ENCODE assay signal across 1 cellular context in the genomic region with DNA sequence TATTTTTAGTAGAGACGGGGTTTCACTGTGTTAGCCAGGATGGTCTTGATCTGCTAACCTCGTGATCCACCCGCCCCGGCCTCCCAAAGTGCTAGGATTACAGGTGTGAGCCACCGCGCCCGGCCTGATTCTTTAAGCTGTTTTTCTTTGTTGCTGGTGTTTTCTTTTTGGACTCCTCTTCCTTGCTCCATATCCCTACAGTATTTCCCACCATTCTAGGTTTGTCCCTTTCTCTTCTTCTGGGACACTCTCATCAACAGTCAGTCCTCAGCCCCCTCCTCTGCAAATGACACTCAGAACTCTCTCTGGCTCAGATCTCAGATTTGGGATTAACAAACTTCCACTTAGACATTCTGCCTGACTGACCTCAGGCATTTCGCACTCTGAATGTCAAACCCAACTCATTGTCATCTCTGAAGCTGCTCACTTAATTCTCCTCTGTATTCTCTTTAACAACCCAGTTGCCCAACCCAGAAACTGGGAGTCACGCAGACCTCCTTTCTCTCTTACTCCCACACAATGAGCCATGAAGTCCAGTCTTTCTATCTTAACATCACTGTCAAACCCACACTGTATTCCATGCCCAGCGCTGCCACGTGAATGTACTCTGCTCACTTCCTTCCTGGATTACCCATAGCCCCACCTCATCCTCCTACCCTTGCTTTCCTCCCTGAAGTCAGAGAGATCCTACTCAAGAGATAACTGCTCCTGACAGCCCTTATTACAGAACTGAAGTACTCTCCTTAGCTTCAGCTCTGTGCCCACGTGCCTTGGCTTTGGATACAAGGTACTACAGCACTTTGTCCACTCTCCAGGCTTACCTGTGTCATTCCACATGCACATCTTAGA.
TF ChIP-seq lines count a peak whose summit lies in the region.

No MANE protein-coding gene starts in this region.

TF ChIP-seq in K562, 482 proteins besides CTCF, POLR2A, EP300 and RAD21 (continued from another document and continues in another):
- TF ChIP-seq, protein P1, sequence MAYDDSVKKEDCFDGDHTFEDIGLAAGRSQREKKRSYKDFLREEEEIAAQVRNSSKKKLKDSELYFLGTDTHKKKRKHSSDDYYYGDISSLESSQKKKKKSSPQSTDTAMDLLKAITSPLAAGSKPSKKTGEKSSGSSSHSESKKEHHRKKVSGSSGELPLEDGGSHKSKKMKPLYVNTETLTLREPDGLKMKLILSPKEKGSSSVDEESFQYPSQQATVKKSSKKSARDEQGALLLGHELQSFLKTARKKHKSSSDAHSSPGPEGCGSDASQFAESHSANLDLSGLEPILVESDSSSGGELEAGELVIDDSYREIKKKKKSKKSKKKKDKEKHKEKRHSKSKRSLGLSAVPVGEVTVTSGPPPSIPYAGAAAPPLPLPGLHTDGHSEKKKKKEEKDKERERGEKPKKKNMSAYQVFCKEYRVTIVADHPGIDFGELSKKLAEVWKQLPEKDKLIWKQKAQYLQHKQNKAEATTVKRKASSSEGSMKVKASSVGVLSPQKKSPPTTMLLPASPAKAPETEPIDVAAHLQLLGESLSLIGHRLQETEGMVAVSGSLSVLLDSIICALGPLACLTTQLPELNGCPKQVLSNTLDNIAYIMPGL (CRISPR knock-in tag; IDR thresholded peaks at IDR 0.05), result no peak; the same call in 1 of the 2 replicates
- TF ChIP-seq ESRRA (IDR thresholded peaks at IDR 0.05; ENCODE audit: borderline replicate concordance, low read depth) (no peak; the same call in 1 of the 2 replicates), GTF2E2 (tag; IDR thresholded peaks at IDR 0.05) (no peak), EHMT2 (IDR thresholded peaks at IDR 0.05) (0 out of 2 replicates have a peak, but pooled peaks have one; percentile 57), ZNF780A (CRISPR knock-in tag; IDR thresholded peaks at IDR 0.05) (no peak), ARID2 (IDR thresholded peaks at IDR 0.05) (0 out of 2 replicates have a peak, but pooled peaks have one; percentile 28), TAF9B (IDR thresholded peaks at IDR 0.05; ENCODE audit: partially characterized antibody) (no peak), CBFA2T3 (IDR thresholded peaks at IDR 0.05) (no peak), HSF4 (CRISPR knock-in tag; IDR thresholded peaks at IDR 0.05; ENCODE audit: borderline replicate concordance) (no peak), ZNF274 (IDR thresholded peaks at IDR 0.05; ENCODE audit: borderline replicate concordance, low read depth, low read length) (no peak), SIRT6 (IDR thresholded peaks at IDR 0.05; ENCODE audit: low read depth, low read length) (no peak), HMG20A (CRISPR knock-in tag; conservative IDR thresholded peaks at IDR 0.05) (0 out of 2 replicates have a peak, but pooled peaks have one; percentile 60), ATF1 (CRISPR knock-in tag; IDR thresholded peaks at IDR 0.05) (no peak), ATF1 (tag; IDR thresholded peaks at IDR 0.05) (peak; percentile 68), ELF1 (tag; IDR thresholded peaks at IDR 0.05) (peak; percentile 66), JUND (IDR thresholded peaks at IDR 0.05; ENCODE audit: borderline replicate concordance, low read depth, low read length) (peak; percentile 26; the same call in 1 of the 2 replicates), JUND (tag; IDR thresholded peaks at IDR 0.05; ENCODE audit: borderline replicate concordance, low read depth, low read length) (peak; percentile 45; the same call in 1 of the 3 replicates), ELF4 (CRISPR knock-in tag; IDR thresholded peaks at IDR 0.05) (peak; percentile 97), SIN3B (IDR thresholded peaks at IDR 0.05; ENCODE audit: low read depth) (no peak), YBX1 (IDR thresholded peaks at IDR 0.05) (no peak), CBX1 (IDR thresholded peaks at IDR 0.05; ENCODE audit: low read depth) (no peak), KDM1A (IDR thresholded peaks at IDR 0.05) (no peak)
- TF ChIP-seq, protein P2, sequence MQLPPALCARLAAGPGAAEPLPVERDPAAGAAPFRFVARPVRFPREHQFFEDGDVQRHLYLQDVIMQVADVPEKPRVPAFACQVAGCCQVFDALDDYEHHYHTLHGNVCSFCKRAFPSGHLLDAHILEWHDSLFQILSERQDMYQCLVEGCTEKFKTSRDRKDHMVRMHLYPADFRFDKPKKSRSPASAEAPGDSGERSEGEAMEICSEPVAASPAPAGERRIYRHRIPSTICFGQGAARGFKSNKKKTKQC (CRISPR knock-in tag; IDR thresholded peaks at IDR 0.05), result no peak
- TF ChIP-seq, protein P3, sequence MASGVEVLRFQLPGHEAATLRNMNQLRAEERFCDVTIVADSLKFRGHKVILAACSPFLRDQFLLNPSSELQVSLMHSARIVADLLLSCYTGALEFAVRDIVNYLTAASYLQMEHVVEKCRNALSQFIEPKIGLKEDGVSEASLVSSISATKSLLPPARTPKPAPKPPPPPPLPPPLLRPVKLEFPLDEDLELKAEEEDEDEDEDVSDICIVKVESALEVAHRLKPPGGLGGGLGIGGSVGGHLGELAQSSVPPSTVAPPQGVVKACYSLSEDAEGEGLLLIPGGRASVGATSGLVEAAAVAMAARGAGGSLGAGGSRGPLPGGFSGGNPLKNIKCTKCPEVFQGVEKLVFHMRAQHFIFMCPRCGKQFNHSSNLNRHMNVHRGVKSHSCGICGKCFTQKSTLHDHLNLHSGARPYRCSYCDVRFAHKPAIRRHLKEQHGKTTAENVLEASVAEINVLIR (CRISPR knock-in tag; IDR thresholded peaks at IDR 0.05), result peak; percentile 48; the same call in 1 of the 2 replicates
- TF ChIP-seq, protein P4, sequence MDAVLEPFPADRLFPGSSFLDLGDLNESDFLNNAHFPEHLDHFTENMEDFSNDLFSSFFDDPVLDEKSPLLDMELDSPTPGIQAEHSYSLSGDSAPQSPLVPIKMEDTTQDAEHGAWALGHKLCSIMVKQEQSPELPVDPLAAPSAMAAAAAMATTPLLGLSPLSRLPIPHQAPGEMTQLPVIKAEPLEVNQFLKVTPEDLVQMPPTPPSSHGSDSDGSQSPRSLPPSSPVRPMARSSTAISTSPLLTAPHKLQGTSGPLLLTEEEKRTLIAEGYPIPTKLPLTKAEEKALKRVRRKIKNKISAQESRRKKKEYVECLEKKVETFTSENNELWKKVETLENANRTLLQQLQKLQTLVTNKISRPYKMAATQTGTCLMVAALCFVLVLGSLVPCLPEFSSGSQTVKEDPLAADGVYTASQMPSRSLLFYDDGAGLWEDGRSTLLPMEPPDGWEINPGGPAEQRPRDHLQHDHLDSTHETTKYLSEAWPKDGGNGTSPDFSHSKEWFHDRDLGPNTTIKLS (IDR thresholded peaks at IDR 0.05; ENCODE audit: borderline replicate concordance, low read depth), result peak; percentile 73; the same call in 1 of the 2 replicates
- TF ChIP-seq, protein P5, sequence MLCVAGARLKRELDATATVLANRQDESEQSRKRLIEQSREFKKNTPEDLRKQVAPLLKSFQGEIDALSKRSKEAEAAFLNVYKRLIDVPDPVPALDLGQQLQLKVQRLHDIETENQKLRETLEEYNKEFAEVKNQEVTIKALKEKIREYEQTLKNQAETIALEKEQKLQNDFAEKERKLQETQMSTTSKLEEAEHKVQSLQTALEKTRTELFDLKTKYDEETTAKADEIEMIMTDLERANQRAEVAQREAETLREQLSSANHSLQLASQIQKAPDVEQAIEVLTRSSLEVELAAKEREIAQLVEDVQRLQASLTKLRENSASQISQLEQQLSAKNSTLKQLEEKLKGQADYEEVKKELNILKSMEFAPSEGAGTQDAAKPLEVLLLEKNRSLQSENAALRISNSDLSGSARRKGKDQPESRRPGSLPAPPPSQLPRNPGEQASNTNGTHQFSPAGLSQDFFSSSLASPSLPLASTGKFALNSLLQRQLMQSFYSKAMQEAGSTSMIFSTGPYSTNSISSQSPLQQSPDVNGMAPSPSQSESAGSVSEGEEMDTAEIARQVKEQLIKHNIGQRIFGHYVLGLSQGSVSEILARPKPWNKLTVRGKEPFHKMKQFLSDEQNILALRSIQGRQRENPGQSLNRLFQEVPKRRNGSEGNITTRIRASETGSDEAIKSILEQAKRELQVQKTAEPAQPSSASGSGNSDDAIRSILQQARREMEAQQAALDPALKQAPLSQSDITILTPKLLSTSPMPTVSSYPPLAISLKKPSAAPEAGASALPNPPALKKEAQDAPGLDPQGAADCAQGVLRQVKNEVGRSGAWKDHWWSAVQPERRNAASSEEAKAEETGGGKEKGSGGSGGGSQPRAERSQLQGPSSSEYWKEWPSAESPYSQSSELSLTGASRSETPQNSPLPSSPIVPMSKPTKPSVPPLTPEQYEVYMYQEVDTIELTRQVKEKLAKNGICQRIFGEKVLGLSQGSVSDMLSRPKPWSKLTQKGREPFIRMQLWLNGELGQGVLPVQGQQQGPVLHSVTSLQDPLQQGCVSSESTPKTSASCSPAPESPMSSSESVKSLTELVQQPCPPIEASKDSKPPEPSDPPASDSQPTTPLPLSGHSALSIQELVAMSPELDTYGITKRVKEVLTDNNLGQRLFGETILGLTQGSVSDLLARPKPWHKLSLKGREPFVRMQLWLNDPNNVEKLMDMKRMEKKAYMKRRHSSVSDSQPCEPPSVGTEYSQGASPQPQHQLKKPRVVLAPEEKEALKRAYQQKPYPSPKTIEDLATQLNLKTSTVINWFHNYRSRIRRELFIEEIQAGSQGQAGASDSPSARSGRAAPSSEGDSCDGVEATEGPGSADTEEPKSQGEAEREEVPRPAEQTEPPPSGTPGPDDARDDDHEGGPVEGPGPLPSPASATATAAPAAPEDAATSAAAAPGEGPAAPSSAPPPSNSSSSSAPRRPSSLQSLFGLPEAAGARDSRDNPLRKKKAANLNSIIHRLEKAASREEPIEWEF (CRISPR knock-in tag; IDR thresholded peaks at IDR 0.05), result no peak
- TF ChIP-seq, protein P6, sequence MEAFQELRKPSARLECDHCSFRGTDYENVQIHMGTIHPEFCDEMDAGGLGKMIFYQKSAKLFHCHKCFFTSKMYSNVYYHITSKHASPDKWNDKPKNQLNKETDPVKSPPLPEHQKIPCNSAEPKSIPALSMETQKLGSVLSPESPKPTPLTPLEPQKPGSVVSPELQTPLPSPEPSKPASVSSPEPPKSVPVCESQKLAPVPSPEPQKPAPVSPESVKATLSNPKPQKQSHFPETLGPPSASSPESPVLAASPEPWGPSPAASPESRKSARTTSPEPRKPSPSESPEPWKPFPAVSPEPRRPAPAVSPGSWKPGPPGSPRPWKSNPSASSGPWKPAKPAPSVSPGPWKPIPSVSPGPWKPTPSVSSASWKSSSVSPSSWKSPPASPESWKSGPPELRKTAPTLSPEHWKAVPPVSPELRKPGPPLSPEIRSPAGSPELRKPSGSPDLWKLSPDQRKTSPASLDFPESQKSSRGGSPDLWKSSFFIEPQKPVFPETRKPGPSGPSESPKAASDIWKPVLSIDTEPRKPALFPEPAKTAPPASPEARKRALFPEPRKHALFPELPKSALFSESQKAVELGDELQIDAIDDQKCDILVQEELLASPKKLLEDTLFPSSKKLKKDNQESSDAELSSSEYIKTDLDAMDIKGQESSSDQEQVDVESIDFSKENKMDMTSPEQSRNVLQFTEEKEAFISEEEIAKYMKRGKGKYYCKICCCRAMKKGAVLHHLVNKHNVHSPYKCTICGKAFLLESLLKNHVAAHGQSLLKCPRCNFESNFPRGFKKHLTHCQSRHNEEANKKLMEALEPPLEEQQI (IDR thresholded peaks at IDR 0.05), result no peak
- TF ChIP-seq, protein P7, sequence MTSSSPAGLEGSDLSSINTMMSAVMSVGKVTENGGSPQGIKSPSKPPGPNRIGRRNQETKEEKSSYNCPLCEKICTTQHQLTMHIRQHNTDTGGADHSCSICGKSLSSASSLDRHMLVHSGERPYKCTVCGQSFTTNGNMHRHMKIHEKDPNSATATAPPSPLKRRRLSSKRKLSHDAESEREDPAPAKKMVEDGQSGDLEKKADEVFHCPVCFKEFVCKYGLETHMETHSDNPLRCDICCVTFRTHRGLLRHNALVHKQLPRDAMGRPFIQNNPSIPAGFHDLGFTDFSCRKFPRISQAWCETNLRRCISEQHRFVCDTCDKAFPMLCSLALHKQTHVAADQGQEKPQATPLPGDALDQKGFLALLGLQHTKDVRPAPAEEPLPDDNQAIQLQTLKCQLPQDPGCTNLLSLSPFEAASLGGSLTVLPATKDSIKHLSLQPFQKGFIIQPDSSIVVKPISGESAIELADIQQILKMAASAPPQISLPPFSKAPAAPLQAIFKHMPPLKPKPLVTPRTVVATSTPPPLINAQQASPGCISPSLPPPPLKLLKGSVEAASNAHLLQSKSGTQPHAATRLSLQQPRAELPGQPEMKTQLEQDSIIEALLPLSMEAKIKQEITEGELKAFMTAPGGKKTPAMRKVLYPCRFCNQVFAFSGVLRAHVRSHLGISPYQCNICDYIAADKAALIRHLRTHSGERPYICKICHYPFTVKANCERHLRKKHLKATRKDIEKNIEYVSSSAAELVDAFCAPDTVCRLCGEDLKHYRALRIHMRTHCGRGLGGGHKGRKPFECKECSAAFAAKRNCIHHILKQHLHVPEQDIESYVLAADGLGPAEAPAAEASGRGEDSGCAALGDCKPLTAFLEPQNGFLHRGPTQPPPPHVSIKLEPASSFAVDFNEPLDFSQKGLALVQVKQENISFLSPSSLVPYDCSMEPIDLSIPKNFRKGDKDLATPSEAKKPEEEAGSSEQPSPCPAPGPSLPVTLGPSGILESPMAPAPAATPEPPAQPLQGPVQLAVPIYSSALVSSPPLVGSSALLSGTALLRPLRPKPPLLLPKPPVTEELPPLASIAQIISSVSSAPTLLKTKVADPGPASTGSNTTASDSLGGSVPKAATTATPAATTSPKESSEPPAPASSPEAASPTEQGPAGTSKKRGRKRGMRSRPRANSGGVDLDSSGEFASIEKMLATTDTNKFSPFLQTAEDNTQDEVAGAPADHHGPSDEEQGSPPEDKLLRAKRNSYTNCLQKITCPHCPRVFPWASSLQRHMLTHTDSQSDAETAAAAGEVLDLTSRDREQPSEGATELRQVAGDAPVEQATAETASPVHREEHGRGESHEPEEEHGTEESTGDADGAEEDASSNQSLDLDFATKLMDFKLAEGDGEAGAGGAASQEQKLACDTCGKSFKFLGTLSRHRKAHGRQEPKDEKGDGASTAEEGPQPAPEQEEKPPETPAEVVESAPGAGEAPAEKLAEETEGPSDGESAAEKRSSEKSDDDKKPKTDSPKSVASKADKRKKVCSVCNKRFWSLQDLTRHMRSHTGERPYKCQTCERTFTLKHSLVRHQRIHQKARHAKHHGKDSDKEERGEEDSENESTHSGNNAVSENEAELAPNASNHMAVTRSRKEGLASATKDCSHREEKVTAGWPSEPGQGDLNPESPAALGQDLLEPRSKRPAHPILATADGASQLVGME (CRISPR knock-in tag; IDR thresholded peaks at IDR 0.05), result peak; percentile 62
- TF ChIP-seq, protein P8, sequence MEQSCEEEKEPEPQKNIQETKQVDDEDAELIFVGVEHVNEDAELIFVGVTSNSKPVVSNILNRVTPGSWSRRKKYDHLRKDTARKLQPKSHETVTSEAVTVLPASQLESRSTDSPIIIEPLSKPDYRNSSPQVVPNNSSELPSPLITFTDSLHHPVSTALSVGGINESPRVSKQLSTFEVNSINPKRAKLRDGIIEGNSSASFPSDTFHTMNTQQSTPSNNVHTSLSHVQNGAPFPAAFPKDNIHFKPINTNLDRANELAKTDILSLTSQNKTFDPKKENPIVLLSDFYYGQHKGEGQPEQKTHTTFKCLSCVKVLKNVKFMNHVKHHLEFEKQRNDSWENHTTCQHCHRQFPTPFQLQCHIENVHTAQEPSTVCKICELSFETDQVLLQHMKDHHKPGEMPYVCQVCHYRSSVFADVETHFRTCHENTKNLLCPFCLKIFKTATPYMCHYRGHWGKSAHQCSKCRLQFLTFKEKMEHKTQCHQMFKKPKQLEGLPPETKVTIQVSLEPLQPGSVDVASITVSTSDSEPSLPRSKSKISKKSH (CRISPR knock-in tag; IDR thresholded peaks at IDR 0.05), result no peak
- TF ChIP-seq, protein P9, sequence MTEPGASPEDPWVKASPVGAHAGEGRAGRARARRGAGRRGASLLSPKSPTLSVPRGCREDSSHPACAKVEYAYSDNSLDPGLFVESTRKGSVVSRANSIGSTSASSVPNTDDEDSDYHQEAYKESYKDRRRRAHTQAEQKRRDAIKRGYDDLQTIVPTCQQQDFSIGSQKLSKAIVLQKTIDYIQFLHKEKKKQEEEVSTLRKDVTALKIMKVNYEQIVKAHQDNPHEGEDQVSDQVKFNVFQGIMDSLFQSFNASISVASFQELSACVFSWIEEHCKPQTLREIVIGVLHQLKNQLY (CRISPR knock-in tag; conservative IDR thresholded peaks at IDR 0.05), result 0 out of 4 replicates have a peak, but pooled peaks of 1 of the 2 experiments have one; percentile 83
